ENCODE assay signal across 24 cellular contexts in the genomic region with DNA sequence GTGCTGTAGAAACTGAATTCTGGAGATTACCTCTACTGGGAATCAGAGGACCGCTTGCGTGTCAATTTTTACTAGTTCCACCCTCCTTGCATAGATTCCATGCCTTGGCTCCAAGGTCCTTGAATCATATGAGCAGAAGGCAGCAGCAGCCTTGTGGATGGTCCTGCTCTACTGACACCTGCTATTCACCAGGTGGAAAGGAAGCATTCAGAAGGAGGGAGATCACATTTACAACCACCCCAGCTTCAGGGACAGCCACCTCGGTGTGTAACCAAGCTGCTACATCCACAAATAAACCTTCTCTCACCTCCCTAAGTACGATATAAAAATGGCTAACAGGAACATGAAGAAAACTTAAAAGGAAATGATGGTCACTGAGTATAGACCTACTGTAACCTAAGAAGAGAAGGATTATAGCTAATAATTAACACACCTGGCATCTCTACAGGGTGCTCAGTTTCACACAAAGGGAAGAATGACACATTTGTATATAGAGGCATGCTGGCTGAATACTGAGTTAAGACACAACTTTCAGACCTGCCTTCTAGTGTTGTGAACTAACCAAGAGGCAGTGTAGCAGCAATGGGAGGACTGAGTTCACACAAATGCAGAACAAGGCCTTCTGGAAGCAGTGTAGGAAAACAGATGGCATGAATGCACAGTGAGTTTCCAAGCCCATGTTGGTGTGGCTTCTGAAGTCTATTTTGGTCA. TPM values are rescaled to one million over a fixed set of nuclear protein-coding genes. Genes with fewer than 3 reads are reported as not detected.
A peak's percentile ranks its signal among the peaks of the same experiment; 100 is the strongest.
DNase-seq lines count a peak whose midpoint lies in the region; ATAC-seq, FAIRE-seq and TF ChIP-seq lines count a peak whose summit lies in the region.
"Had no signal": no experiment of that assay in that cellular context is flagged by ENCODE, and none has a peak within 500 bp of the region (broad histone marks: within the 10 kb centered on the region; RNA-seq: fewer than 3 reads in every experiment).

No MANE protein-coding gene starts in this region.

- no peak overlapping the region for H3K27ac Mint-ChIP-seq in type B pancreatic cell
- H3K27ac Mint-ChIP-seq: activated naive CD8-positive, alpha-beta T cell treated with anti-CD3 and anti-CD28 coated beads, Interleukin-2, amount 50 U/mL, for 24 hours; activated T-helper 17 cell treated with anti-CD3 and anti-CD28 coated beads, Interleukin-2, amount 50 U/mL, for 72 hours; effector memory CD8-positive, alpha-beta T cell; stimulated activated naive CD8-positive, alpha-beta T cell treated with anti-CD3 and anti-CD28 coated beads, Interleukin-15, Interleukin-2, amounts not matched to agents 100 ng/mL and 50 ng/mL, for 24 hours; T-cell had no signal

- no peaks in the 10 kb centered on the region for H3K27me3 Mint-ChIP-seq in type B pancreatic cell
- H3K27me3 Mint-ChIP-seq: activated naive CD8-positive, alpha-beta T cell treated with anti-CD3 and anti-CD28 coated beads, Interleukin-2, amount 50 U/mL, for 24 hours; stimulated activated naive CD8-positive, alpha-beta T cell treated with anti-CD3 and anti-CD28 coated beads, Interleukin-15, Interleukin-2, amounts not matched to agents 100 ng/mL and 50 ng/mL, for 24 hours had no signal

- FAIRE-seq in small intestine (lab: Jason Lieb, UNC): no peak

- H3K36me3 ChIP-seq in kidney epithelial cell (ENCODE audit: control insufficient read depth, insufficient read depth, low read length) (no peaks in the 10 kb centered on the region), small intestine (ENCODE audit: control insufficient read depth in 2 of 2, insufficient read depth in 2 of 2, low read length in 2 of 2) (no peaks in the 10 kb centered on the region)
- H3K36me3 ChIP-seq: prostate gland, upper lobe of right lung, WERI-Rb-1 had no signal

- peak; percentile 10 for DNase-seq in NCI-H2196 (lab: John Stamatoyannopoulos, UW; ENCODE audit: unreplicated experiment)
- DNase-seq in NCI-H2196 treated with DMSO at 0.1 percent for 48 hours (lab: John Stamatoyannopoulos, UW; ENCODE audit: unreplicated experiment): no peak
- DNase-seq in NCI-H748 (lab: John Stamatoyannopoulos, UW; ENCODE audit: unreplicated experiment): peak; percentile 83
- DNase-seq in kidney epithelial cell (ENCODE audit: low read depth): peak; percentile 49
- peak; percentile 32 for DNase-seq in small intestine
- DNase-seq in DMS114 treated with DMSO at 0.1 percent for 48 hours (lab: John Stamatoyannopoulos, UW; ENCODE audit: unreplicated experiment): no peak
- DNase-seq in type B pancreatic cell (ENCODE audit: extremely low spot score, unreplicated experiment): no peak
- DNase-seq in omental fat pad (ENCODE audit: low spot score): no peak
- DNase-seq: activated naive CD8-positive, alpha-beta T cell treated with anti-CD3 and anti-CD28 coated beads, Interleukin-2, amount 50 U/mL, for 24 hours; effector memory CD8-positive, alpha-beta T cell; GM23248; Kasumi-1; left ventricle myocardium superior; NCI-H1436; NK-92 treated with Interleukin-12 subunit alpha and Interleukin-12 subunit beta, amount 100 ng/mL, for 24 hours; T-cell; upper lobe of right lung; WERI-Rb-1 had no signal

- no peaks in the 10 kb centered on the region for H3K4me1 Mint-ChIP-seq in type B pancreatic cell (ENCODE audit: unreplicated experiment)
- H3K4me1 Mint-ChIP-seq: activated naive CD8-positive, alpha-beta T cell treated with anti-CD3 and anti-CD28 coated beads, Interleukin-2, amount 50 U/mL, for 24 hours; activated T-helper 17 cell treated with anti-CD3 and anti-CD28 coated beads, Interleukin-2, amount 50 U/mL, for 72 hours; T-cell had no signal

- WGBS in small intestine, 3 donors: 35 to 65% (median 51%) methylated on average over 4 of the region's 4 CpGs

- H3K9me3 Mint-ChIP-seq in type B pancreatic cell: no peaks in the 10 kb centered on the region
- H3K9me3 Mint-ChIP-seq: activated naive CD8-positive, alpha-beta T cell treated with anti-CD3 and anti-CD28 coated beads, Interleukin-2, amount 50 U/mL, for 24 hours; activated T-helper 17 cell treated with anti-CD3 and anti-CD28 coated beads, Interleukin-2, amount 50 U/mL, for 72 hours; effector memory CD8-positive, alpha-beta T cell; stimulated activated naive CD8-positive, alpha-beta T cell treated with anti-CD3 and anti-CD28 coated beads, Interleukin-15, Interleukin-2, amounts not matched to agents 100 ng/mL and 50 ng/mL, for 24 hours; T-cell had no signal

- H3K4me3 ChIP-seq in kidney epithelial cell (ENCODE audit: low read depth, low read length) (no peak overlapping the region), small intestine (ENCODE audit: low read depth in 1 of 2, low read length in 2 of 2) (no peak overlapping the region)
- H3K4me3 ChIP-seq: GM23248, prostate gland, upper lobe of right lung had no signal

- H3K4me3 Mint-ChIP-seq in type B pancreatic cell: no peak overlapping the region
- H3K4me3 Mint-ChIP-seq: activated naive CD8-positive, alpha-beta T cell treated with anti-CD3 and anti-CD28 coated beads, Interleukin-2, amount 50 U/mL, for 24 hours; activated T-helper 17 cell treated with anti-CD3 and anti-CD28 coated beads, Interleukin-2, amount 50 U/mL, for 72 hours; effector memory CD8-positive, alpha-beta T cell; stimulated activated naive CD8-positive, alpha-beta T cell treated with anti-CD3 and anti-CD28 coated beads, Interleukin-15, Interleukin-2, amounts not matched to agents 100 ng/mL and 50 ng/mL, for 24 hours; T-cell had no signal

- no peak overlapping the region for H3K27ac ChIP-seq in small intestine (ENCODE audit: low read depth in 1 of 2, low read length in 1 of 2)
- H3K27ac ChIP-seq: GM23248, prostate gland, upper lobe of right lung, WERI-Rb-1 had no signal

- peaks cover 0 to 2% of the 10 kb centered on the region in 2 donors for H3K4me1 ChIP-seq in small intestine (ENCODE audit: control insufficient read depth in 2 of 2, insufficient read depth in 1 of 2, low read depth in 1 of 2, low read length in 1 of 2)
- H3K4me1 ChIP-seq: prostate gland, upper lobe of right lung had no signal

- no peaks in the 10 kb centered on the region for H3K9me3 ChIP-seq in small intestine (ENCODE audit: control insufficient read depth, low read depth)
- H3K9me3 ChIP-seq: prostate gland, upper lobe of right lung had no signal

- TF ChIP-seq CTCF in kidney epithelial cell (IDR thresholded peaks at IDR 0.05; ENCODE audit: insufficient read depth, low read length, poor library complexity, severe bottlenecking): no peak
- TF ChIP-seq CTCF in type B pancreatic cell (conservative IDR thresholded peaks at IDR 0.05): no peak
- no peak for TF ChIP-seq CTCF in omental fat pad (IDR thresholded peaks at IDR 0.05)

- ATAC-seq in omental fat pad (ENCODE audit: low FRiP score): no peak
- ATAC-seq: activated naive CD8-positive, alpha-beta T cell treated with anti-CD3 and anti-CD28 coated beads, Interleukin-2, amount 50 U/mL, for 24 hours; activated T-helper 17 cell treated with anti-CD3 and anti-CD28 coated beads, Interleukin-2, amount 50 U/mL, for 72 hours; effector memory CD8-positive, alpha-beta T cell; left ventricle myocardium superior; T-cell; upper lobe of right lung had no signal

- no peaks in the 10 kb centered on the region for H3K36me3 Mint-ChIP-seq in type B pancreatic cell
- H3K36me3 Mint-ChIP-seq: T-cell had no signal

- no peaks in the 10 kb centered on the region for H3K27me3 ChIP-seq in kidney epithelial cell (ENCODE audit: control insufficient read depth, insufficient read depth, low read length)
- no peaks in the 10 kb centered on the region for H3K27me3 ChIP-seq in small intestine (ENCODE audit: control insufficient read depth in 2 of 2, insufficient read depth in 2 of 2, low read length in 2 of 2)
- H3K27me3 ChIP-seq: upper lobe of right lung had no signal

RNA-seq across cellular contexts. Expression of gene SRPK1, which starts 46.3 kb away (rescaled TPM):
- total RNA-seq in kidney epithelial cell (88.8 and 88.9 TPM in 2 replicates), type B pancreatic cell (ENCODE audit: low replicate concordance) (69.7 and 73.8 TPM in 2 replicates), omental fat pad (10 to 100 TPM; 31.1 to 66.4 (median 48.6) TPM)
- polyA plus RNA-seq in small intestine: 10 to 100 TPM; 14.9 to 34.9 (median 26.4) TPM

RNA-seq across cellular contexts. Expression of gene SLC26A8, which starts 57.2 kb away (rescaled TPM):
- total RNA-seq in kidney epithelial cell: not detected in 2 replicates
- under 1 TPM in 1 of 3 donors, not detected in 2; 0.16 TPM for polyA plus RNA-seq in small intestine
- 0.19 TPM in 1 of 2 replicates, not detected in the other for total RNA-seq in type B pancreatic cell (ENCODE audit: low replicate concordance)
- 1 to 10 TPM in 1 of 4 donors, under 1 TPM in 3; 0.12 to 3.3 (median 0.54) TPM for total RNA-seq in omental fat pad
- total RNA-seq: A673; activated CD8-positive, alpha-beta memory T cell treated with anti-CD3 and anti-CD28 coated beads for 36 hours; activated T-helper 17 cell treated with anti-CD3 and anti-CD28 coated beads, Interleukin-2, amount 50 U/mL, for 72 hours; GM23248; left ventricle myocardium superior; myocyte; T-cell had no signal
- polyA plus RNA-seq: GM23248 had no signal

Comparison
In these comparisons a context has a peak if more than half of its experiments do, and no peak if none do; other contexts are left out.
1. DNase-seq: peak in NCI-H2196 (single experiment), NCI-H748 (single experiment), kidney epithelial cell (single experiment) and small intestine (single experiment); none in NCI-H2196 treated with DMSO at 0.1 percent for 48 hours (single experiment), DMS114 treated with DMSO at 0.1 percent for 48 hours (single experiment), type B pancreatic cell (single experiment) and omental fat pad (single experiment).